In the genomic region with DNA sequence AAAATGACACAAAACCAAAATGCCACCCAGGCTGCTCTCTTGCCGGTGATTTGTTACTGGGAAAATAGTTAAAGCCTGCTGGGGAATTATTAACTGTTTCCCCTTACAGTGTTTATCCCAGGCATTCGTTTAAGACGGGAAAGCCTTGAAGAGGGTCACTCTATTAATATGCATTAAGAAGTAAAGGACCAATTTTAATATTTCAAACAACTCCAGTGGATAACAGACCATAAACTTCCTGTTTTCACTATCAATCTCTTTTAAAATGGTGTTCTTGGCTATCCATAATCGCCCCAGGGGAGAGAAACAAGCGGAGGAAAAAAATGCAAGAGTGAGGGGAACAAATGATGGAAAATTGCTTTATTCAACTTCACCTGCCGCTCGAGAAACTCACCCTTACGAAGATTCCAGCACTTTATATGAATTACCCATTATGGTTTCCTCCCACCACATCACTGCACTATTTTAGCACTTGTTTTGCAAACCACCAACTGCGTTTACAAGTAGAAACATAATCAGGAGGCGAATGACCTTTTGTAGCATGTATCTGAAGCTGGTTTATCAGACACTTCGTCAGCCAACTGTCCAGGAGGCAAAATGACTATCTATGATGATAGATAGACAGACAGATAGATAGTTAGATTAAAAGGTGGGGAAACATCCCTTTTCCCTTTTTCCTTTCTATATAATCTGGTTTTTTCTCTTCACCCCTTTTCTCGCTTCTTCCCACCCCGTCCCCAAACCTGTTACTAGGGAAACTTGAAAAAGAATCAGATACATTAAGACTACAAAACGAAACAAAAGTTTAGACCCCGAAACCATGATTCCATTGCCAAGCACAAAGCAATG, we compare ENCODE assay signal across 1 cellular context.
TF ChIP-seq lines count a peak whose summit lies in the region.

No MANE protein-coding gene starts in this region.

TF ChIP-seq in liver, 16 proteins besides CTCF, POLR2A, EP300 and RAD21 (continued from another document):
- TF ChIP-seq, protein P1, sequence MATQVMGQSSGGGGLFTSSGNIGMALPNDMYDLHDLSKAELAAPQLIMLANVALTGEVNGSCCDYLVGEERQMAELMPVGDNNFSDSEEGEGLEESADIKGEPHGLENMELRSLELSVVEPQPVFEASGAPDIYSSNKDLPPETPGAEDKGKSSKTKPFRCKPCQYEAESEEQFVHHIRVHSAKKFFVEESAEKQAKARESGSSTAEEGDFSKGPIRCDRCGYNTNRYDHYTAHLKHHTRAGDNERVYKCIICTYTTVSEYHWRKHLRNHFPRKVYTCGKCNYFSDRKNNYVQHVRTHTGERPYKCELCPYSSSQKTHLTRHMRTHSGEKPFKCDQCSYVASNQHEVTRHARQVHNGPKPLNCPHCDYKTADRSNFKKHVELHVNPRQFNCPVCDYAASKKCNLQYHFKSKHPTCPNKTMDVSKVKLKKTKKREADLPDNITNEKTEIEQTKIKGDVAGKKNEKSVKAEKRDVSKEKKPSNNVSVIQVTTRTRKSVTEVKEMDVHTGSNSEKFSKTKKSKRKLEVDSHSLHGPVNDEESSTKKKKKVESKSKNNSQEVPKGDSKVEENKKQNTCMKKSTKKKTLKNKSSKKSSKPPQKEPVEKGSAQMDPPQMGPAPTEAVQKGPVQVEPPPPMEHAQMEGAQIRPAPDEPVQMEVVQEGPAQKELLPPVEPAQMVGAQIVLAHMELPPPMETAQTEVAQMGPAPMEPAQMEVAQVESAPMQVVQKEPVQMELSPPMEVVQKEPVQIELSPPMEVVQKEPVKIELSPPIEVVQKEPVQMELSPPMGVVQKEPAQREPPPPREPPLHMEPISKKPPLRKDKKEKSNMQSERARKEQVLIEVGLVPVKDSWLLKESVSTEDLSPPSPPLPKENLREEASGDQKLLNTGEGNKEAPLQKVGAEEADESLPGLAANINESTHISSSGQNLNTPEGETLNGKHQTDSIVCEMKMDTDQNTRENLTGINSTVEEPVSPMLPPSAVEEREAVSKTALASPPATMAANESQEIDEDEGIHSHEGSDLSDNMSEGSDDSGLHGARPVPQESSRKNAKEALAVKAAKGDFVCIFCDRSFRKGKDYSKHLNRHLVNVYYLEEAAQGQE (IDR thresholded peaks at IDR 0.05), result no peak
- no peak for TF ChIP-seq FOXA2 (IDR thresholded peaks at IDR 0.05)
- no peak for TF ChIP-seq EGR1 (IDR thresholded peaks at IDR 0.05; ENCODE audit: low read depth in 2 of 2)
- TF ChIP-seq HNF4G (IDR thresholded peaks at IDR 0.05), result no peak
